In genomic region chr1:33394716-33395115, GRCh38 we compare ENCODE assay signal across 30 cellular contexts.
"Had no signal": no experiment of that assay in that cellular context is flagged by ENCODE, and none has a peak within 500 bp of the region (broad histone marks: within the 10 kb centered on the region; RNA-seq: fewer than 3 reads in every experiment).

No MANE protein-coding gene starts in this region.

- H3K36me3 ChIP-seq: cardiac muscle cell, gastroesophageal sphincter, right lobe of liver, upper lobe of left lung, vagina had no signal

- H3K27me3 ChIP-seq: body of pancreas, cardiac muscle cell, dorsolateral prefrontal cortex, gastroesophageal sphincter, right lobe of liver, upper lobe of left lung, vagina had no signal

- H3K4me3 ChIP-seq: body of pancreas, cardiac muscle cell, coronary artery, dorsolateral prefrontal cortex, gastroesophageal sphincter, mucosa of descending colon, right lobe of liver, upper lobe of left lung, vagina had no signal

- H3K27ac Mint-ChIP-seq: activated B cell treated with CpG ODN at 0.5 μM for 24 hours; activated CD8-positive, alpha-beta memory T cell treated with anti-CD3 and anti-CD28 coated beads, Interleukin-2, amount 10 ng/mL, durations not matched to agents 7 days and 5 days; activated CD8-positive, alpha-beta T cell treated with anti-CD3 and anti-CD28 coated beads, Interleukin-2, amount 10 ng/mL, durations not matched to agents 7 days and 5 days; activated naive CD4-positive, alpha-beta T cell treated with anti-CD3 and anti-CD28 coated beads, Interleukin-2, amount 50 U/mL, for 72 hours; activated T-helper 2 cell treated with anti-CD3 and anti-CD28 coated beads, Interferon-gamma antibody, Interleukin-2, Interleukin-4, amounts not matched to agents 10 μg/mL and 5 μg/mL and 100 μg/mL, durations not matched to agents 14 hours and 24 hours and 36 hours; natural killer cell treated with Interleukin-12 subunit alpha and Interleukin-12 subunit beta and Interleukin-15 and Interleukin-18, amount 100 ng/mL, for 72 hours; stimulated activated naive CD8-positive, alpha-beta T cell treated with anti-CD3 and anti-CD28 coated beads, Interleukin-15, Interleukin-2, amounts not matched to agents 100 ng/mL and 50 ng/mL, for 24 hours; T-cell; T-helper 2 cell treated with Interferon-gamma antibody and Interleukin-4, amounts not matched to agents 5 μg/mL and 100 μg/mL, for 36 hours had no signal

- H3K9me3 Mint-ChIP-seq: activated B cell treated with CpG ODN at 0.5 μM for 24 hours; activated naive CD4-positive, alpha-beta T cell treated with anti-CD3 and anti-CD28 coated beads, Interleukin-2, amount 50 U/mL, for 72 hours; activated T-helper 2 cell treated with anti-CD3 and anti-CD28 coated beads, Interferon-gamma antibody, Interleukin-2, Interleukin-4, amounts not matched to agents 10 μg/mL and 5 μg/mL and 100 μg/mL, durations not matched to agents 14 hours and 24 hours and 36 hours; natural killer cell treated with Interleukin-12 subunit alpha and Interleukin-12 subunit beta and Interleukin-15 and Interleukin-18, amount 100 ng/mL, for 72 hours; stimulated activated naive CD8-positive, alpha-beta T cell treated with anti-CD3 and anti-CD28 coated beads, Interleukin-15, Interleukin-2, amounts not matched to agents 100 ng/mL and 50 ng/mL, for 24 hours; T-cell; T-helper 2 cell treated with Interferon-gamma antibody and Interleukin-4, amounts not matched to agents 5 μg/mL and 100 μg/mL, for 36 hours had no signal

- H3K4me1 Mint-ChIP-seq: activated B cell treated with CpG ODN at 0.5 μM for 24 hours had no signal

- H3K27ac ChIP-seq: body of pancreas, cardiac muscle cell, coronary artery, gastroesophageal sphincter, right lobe of liver, upper lobe of left lung, vagina had no signal

- H3K9me3 ChIP-seq: body of pancreas, gastroesophageal sphincter, mucosa of descending colon, right lobe of liver, upper lobe of left lung, vagina had no signal

- H3K4me3 Mint-ChIP-seq: activated B cell treated with CpG ODN at 0.5 μM for 24 hours; activated CD8-positive, alpha-beta memory T cell treated with anti-CD3 and anti-CD28 coated beads, Interleukin-2, amount 10 ng/mL, durations not matched to agents 7 days and 5 days; activated CD8-positive, alpha-beta T cell treated with anti-CD3 and anti-CD28 coated beads, Interleukin-2, amount 10 ng/mL, durations not matched to agents 7 days and 5 days; natural killer cell treated with Interleukin-12 subunit alpha and Interleukin-12 subunit beta and Interleukin-15 and Interleukin-18, amount 100 ng/mL, for 72 hours; stimulated activated naive CD8-positive, alpha-beta T cell treated with anti-CD3 and anti-CD28 coated beads, Interleukin-15, Interleukin-2, amounts not matched to agents 100 ng/mL and 50 ng/mL, for 24 hours; T-cell; T-helper 2 cell treated with Interferon-gamma antibody and Interleukin-4, amounts not matched to agents 5 μg/mL and 100 μg/mL, for 36 hours had no signal

- DNase-seq: activated B cell treated with CpG ODN at 0.5 μM for 24 hours; activated CD8-positive, alpha-beta memory T cell treated with anti-CD3 and anti-CD28 coated beads, Interleukin-2, amount 10 ng/mL, durations not matched to agents 7 days and 5 days; activated CD8-positive, alpha-beta T cell treated with anti-CD3 and anti-CD28 coated beads, Interleukin-2, amount 10 ng/mL, durations not matched to agents 7 days and 5 days; activated naive CD4-positive, alpha-beta T cell; activated T-cell treated with anti-CD3 and anti-CD28 coated beads, Interleukin-2, amount 50 U/mL, for 48 hours; aorta; body of pancreas; cerebellar nuclear complex; dorsolateral prefrontal cortex; effector memory CD4-positive, alpha-beta T cell; head of caudate nucleus; hippocampal formation; left cardiac atrium; left ventricle myocardium superior; mucosa of descending colon; right lobe of liver; stimulated activated CD4-positive, alpha-beta T cell treated with anti-CD3 and anti-CD28 coated beads, Interleukin-12 subunit alpha, Interleukin-12 subunit beta, amount 100 ng/mL, for 4 hours; stimulated activated CD4-positive, alpha-beta T cell treated with anti-CD3 and anti-CD28 coated beads, Interleukin-4, amount 100 ng/mL, for 1 hour; substantia nigra; T-cell; upper lobe of left lung had no signal

- H3K27me3 Mint-ChIP-seq: stimulated activated naive CD8-positive, alpha-beta T cell treated with anti-CD3 and anti-CD28 coated beads, Interleukin-15, Interleukin-2, amounts not matched to agents 100 ng/mL and 50 ng/mL, for 24 hours had no signal

- H3K4me1 ChIP-seq: body of pancreas, right lobe of liver had no signal

- H3K36me3 Mint-ChIP-seq: activated CD8-positive, alpha-beta memory T cell treated with anti-CD3 and anti-CD28 coated beads, Interleukin-2, amount 10 ng/mL, durations not matched to agents 7 days and 5 days; activated naive CD4-positive, alpha-beta T cell treated with anti-CD3 and anti-CD28 coated beads, Interleukin-2, amount 50 U/mL, for 72 hours; natural killer cell treated with Interleukin-12 subunit alpha and Interleukin-12 subunit beta and Interleukin-15 and Interleukin-18, amount 100 ng/mL, for 72 hours; T-cell had no signal
